ENCODE assay signal across 18 cellular contexts in the genomic region with DNA sequence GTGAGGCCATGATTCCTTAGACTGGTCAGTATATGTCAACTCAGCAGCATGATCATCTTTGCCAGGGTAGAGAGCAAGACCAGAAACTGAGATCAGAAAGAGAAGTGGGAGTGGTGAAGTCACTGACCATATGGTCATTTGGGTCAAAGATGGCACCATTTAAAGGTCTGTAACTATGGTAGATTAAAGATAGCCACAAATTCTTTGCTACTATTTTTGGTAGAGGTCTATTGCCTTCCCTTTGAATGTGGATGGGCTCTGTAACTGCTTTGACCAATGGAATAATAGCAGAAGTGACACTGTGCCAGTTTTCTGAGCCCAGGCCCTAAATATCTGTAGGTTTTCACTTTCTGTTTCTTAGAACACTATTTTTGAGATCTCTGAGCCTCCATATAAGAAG.
DNase-seq lines count a peak whose midpoint lies in the region; ATAC-seq, FAIRE-seq and TF ChIP-seq lines count a peak whose summit lies in the region.
"Had no signal": no experiment of that assay in that cellular context is flagged by ENCODE, and none has a peak within 500 bp of the region (broad histone marks: within the 10 kb centered on the region; RNA-seq: fewer than 3 reads in every experiment).

No MANE protein-coding gene starts in this region.

- no peak for DNase-seq in GM19239 (ENCODE audit: insufficient read length, low spot score)
- DNase-seq in myocyte (ENCODE audit: low read depth), result peak; percentile 56
- no peak for DNase-seq in NCI-H1092 treated with DMSO at 0.1 percent for 48 hours (lab: John Stamatoyannopoulos, UW)
- DNase-seq in GM13977 (ENCODE audit: low spot score), result no peak
- no peak for DNase-seq in occipital lobe (lab: John Stamatoyannopoulos, UW)
- DNase-seq in Right ventricle myocardium inferior (ENCODE audit: missing footprints), result no peak
- DNase-seq: activated CD4-positive, alpha-beta T cell treated with anti-CD3 and anti-CD28 coated beads, Interleukin-2, amount 10 ng/mL, durations not matched to agents 24 days and 14 days; activated T-cell treated with anti-CD3 and anti-CD28 coated beads, Interleukin-2, amount 50 U/mL, for 4 hours; amniotic stem cell; C1 segment of cervical spinal cord; DMS79; glutamatergic neuron; NCI-H187 treated with DMSO at 0.1 percent for 48 hours; NK-92 treated with Interleukin-12 subunit alpha and Interleukin-12 subunit beta, amount 100 ng/mL, for 24 hours; pancreas; Right ventricle myocardium superior had no signal

- ATAC-seq in GM21723 (IDR thresholded peaks at IDR 0.05; ENCODE audit: unreplicated experiment) (peak; percentile 81), HG03095 (IDR thresholded peaks at IDR 0.05; ENCODE audit: unreplicated experiment) (peak; percentile 75), Right ventricle myocardium inferior (no peak)
- ATAC-seq: activated T-cell treated with anti-CD3 and anti-CD28 coated beads, Interleukin-2, amount 50 U/mL, for 4 hours; pancreas had no signal

- no peak for TF ChIP-seq CTCF in GM13977 (IDR thresholded peaks at IDR 0.05; ENCODE audit: extremely low read depth, insufficient read depth, missing control alignments)

- in situ Hi-C loops in GM13977 (cut with MboI; ENCODE audit: low pct_unique_long_range_greater_than_20kb, low sequenced_read_pairs, unreplicated experiment), result no loop called here

- FAIRE-seq in GM19239 (lab: Jason Lieb, UNC), result peak; percentile 81
- FAIRE-seq: pancreas had no signal

- intact Hi-C loops in Right ventricle myocardium inferior (cut with DNase I), result no loop called here
